In the genomic region with DNA sequence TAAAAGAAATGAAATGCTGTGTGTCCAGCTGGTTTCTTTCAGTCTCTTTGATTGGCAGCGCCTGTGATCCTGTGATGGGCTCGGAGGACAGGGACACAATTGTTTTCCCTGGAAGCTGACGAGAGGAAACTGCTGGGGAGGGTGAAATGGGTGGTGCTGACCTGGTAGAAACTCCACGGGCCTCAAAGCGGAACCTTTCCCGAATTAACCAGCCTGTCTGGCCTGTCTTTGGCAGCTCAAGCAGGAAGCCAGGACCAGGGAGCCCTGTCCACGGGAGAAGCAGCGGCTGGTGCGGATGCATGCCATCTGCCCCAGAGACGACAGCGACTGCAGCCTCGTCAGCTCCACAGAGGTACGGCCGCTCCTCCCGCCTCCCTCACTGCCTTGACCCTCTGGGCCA, we compare ENCODE assay signal across 13 cellular contexts. TPM values are rescaled to one million over a fixed set of nuclear protein-coding genes. Genes with fewer than 3 reads are reported as not detected.
DNase-seq lines count a peak whose midpoint lies in the region; ATAC-seq and TF ChIP-seq lines count a peak whose summit lies in the region.
"Had no signal": no experiment of that assay in that cellular context is flagged by ENCODE, and none has a peak within 500 bp of the region (broad histone marks: within the 10 kb centered on the region; RNA-seq: fewer than 3 reads in every experiment).

No MANE protein-coding gene starts in this region.

- H2AK5ac ChIP-seq in neuronal stem cell (ENCODE audit: low read depth, low read length), result no peak overlapping the region

- H3K9me3 Mint-ChIP-seq in activated T-helper 2 cell treated with anti-CD3 and anti-CD28 coated beads, Interferon-gamma antibody, Interleukin-2, Interleukin-4, amounts not matched to agents 10 μg/mL and 5 μg/mL and 100 μg/mL, durations not matched to agents 14 hours and 24 hours and 36 hours, result peaks cover 4% of the 10 kb centered on the region
- H3K9me3 Mint-ChIP-seq: central memory CD8-positive, alpha-beta T cell had no signal

- H3K4me1 Mint-ChIP-seq in activated T-helper 2 cell treated with anti-CD3 and anti-CD28 coated beads, Interferon-gamma antibody, Interleukin-2, Interleukin-4, amounts not matched to agents 10 μg/mL and 5 μg/mL and 100 μg/mL, durations not matched to agents 14 hours and 24 hours and 36 hours (ENCODE audit: low read depth), result no peaks in the 10 kb centered on the region

- no peak overlapping the region for H4K91ac ChIP-seq in neuronal stem cell (ENCODE audit: low read depth, low read length, poor library complexity)

- intact Hi-C loops in Right ventricle myocardium inferior (cut with DNase I) (no loop called here), Right ventricle myocardium superior (cut with DNase I) (no loop called here), sigmoid colon (cut with DNase I) (loop anchor here (10.0 kb wide), 1 partner anchor 173 kb away; no protein-coding TSS in a partner anchor)
- intact Hi-C loops in activated T-helper 2 cell treated with anti-CD3 and anti-CD28 coated beads, Interferon-gamma antibody, Interleukin-2, Interleukin-4, amounts not matched to agents 10 μg/mL and 5 μg/mL and 100 μg/mL, durations not matched to agents 14 hours and 24 hours and 36 hours (cut with micrococcal nuclease), result no loop called here

- H3K18ac ChIP-seq in neuronal stem cell (ENCODE audit: low read length), result peak overlapping the region; percentile 52

- no peak overlapping the region for H2BK12ac ChIP-seq in neuronal stem cell (ENCODE audit: low read length)

- H3K4ac ChIP-seq in neuronal stem cell (ENCODE audit: low read length), result no peak overlapping the region

- H3K4me3 ChIP-seq in neuronal stem cell (ENCODE audit: low read length in 2 of 2) (peak overlapping the region in 1 of 2 donors; percentile 38), sigmoid colon (no peak overlapping the region)
- H3K4me3 ChIP-seq: A549, gastrocnemius medialis had no signal

- H2BK15ac ChIP-seq in neuronal stem cell (ENCODE audit: low read length), result no peak overlapping the region

- no peak overlapping the region for H2BK120ac ChIP-seq in neuronal stem cell (ENCODE audit: low read depth, low read length)

- peak overlapping the region; percentile 31 for H3K23ac ChIP-seq in neuronal stem cell (ENCODE audit: low read depth, low read length, poor library complexity)

- H3K4me2 ChIP-seq in neuronal stem cell (ENCODE audit: insufficient read depth, low read length, poor library complexity, severe bottlenecking), result no peak overlapping the region
- H3K4me2 ChIP-seq: A549 had no signal

- H3K27ac Mint-ChIP-seq in activated T-helper 2 cell treated with anti-CD3 and anti-CD28 coated beads, Interferon-gamma antibody, Interleukin-2, Interleukin-4, amounts not matched to agents 10 μg/mL and 5 μg/mL and 100 μg/mL, durations not matched to agents 14 hours and 24 hours and 36 hours, result no peak overlapping the region

- H3K27me3 Mint-ChIP-seq in activated T-helper 2 cell treated with anti-CD3 and anti-CD28 coated beads, Interferon-gamma antibody, Interleukin-2, Interleukin-4, amounts not matched to agents 10 μg/mL and 5 μg/mL and 100 μg/mL, durations not matched to agents 14 hours and 24 hours and 36 hours (ENCODE audit: low read depth), result peaks cover 3% of the 10 kb centered on the region

- no peak overlapping the region for H3K27ac ChIP-seq in neuronal stem cell (replicated peaks; ENCODE audit: low read length)
- H3K27ac ChIP-seq in sigmoid colon, result no peak overlapping the region
- H3K27ac ChIP-seq: A549 had no signal

- no peak overlapping the region for H3K14ac ChIP-seq in neuronal stem cell (ENCODE audit: low read length)

- peak; percentile 31 for DNase-seq in Right ventricle myocardium inferior (ENCODE audit: missing footprints)
- no peak for DNase-seq in Right ventricle myocardium superior
- peak; percentile 85 for DNase-seq in globus pallidus (ENCODE audit: low spot score)
- DNase-seq in neuronal stem cell (ENCODE audit: low spot score), result no peak
- DNase-seq in sigmoid colon, result no peak
- no peak for DNase-seq in NCI-H446 (lab: John Stamatoyannopoulos, UW)
- no peak for DNase-seq in activated T-helper 2 cell treated with anti-CD3 and anti-CD28 coated beads, Interferon-gamma antibody, Interleukin-2, Interleukin-4, amounts not matched to agents 10 μg/mL and 5 μg/mL and 100 μg/mL, durations not matched to agents 14 hours and 24 hours and 36 hours (ENCODE audit: low spot score)
- DNase-seq: activated CD4-positive, CD25-positive, alpha-beta regulatory T cell treated with anti-CD3 and anti-CD28 coated beads, Interleukin-2, amount 50 U/mL, for 72 hours; gastrocnemius medialis; NCI-H1417 had no signal

- no peak overlapping the region for H3K4me3 Mint-ChIP-seq in activated T-helper 2 cell treated with anti-CD3 and anti-CD28 coated beads, Interferon-gamma antibody, Interleukin-2, Interleukin-4, amounts not matched to agents 10 μg/mL and 5 μg/mL and 100 μg/mL, durations not matched to agents 14 hours and 24 hours and 36 hours (ENCODE audit: low read depth)
- H3K4me3 Mint-ChIP-seq: central memory CD8-positive, alpha-beta T cell had no signal

- peak overlapping the region; percentile 95 for H2AFZ ChIP-seq in neuronal stem cell (ENCODE audit: low read length)

- no peak for TF ChIP-seq CTCF in sigmoid colon (IDR thresholded peaks at IDR 0.05)

- no peaks in the 10 kb centered on the region for H3K36me3 Mint-ChIP-seq in activated T-helper 2 cell treated with anti-CD3 and anti-CD28 coated beads, Interferon-gamma antibody, Interleukin-2, Interleukin-4, amounts not matched to agents 10 μg/mL and 5 μg/mL and 100 μg/mL, durations not matched to agents 14 hours and 24 hours and 36 hours (ENCODE audit: low read depth)

- H4K8ac ChIP-seq in neuronal stem cell (ENCODE audit: low read depth, low read length), result no peak overlapping the region

- no CpG with 5 or more reads among the region's 15 CpGs for WGBS in neuronal stem cell (ENCODE audit: extremely low coverage in 2 of 2, insufficient read length in 2 of 2, insufficient replicate concordance in 1 of 2), 2 donors
- 31 to 64% methylated on average over 15 of the region's 15 CpGs for WGBS in sigmoid colon, 2 donors

- no peak for ATAC-seq in Right ventricle myocardium inferior
- ATAC-seq in Right ventricle myocardium superior (ENCODE audit: poor library complexity), result no peak
- ATAC-seq in HG03039 (IDR thresholded peaks at IDR 0.05; ENCODE audit: unreplicated experiment), result no peak
- ATAC-seq: A549 had no signal

- no peaks in the 10 kb centered on the region for H3K9me3 ChIP-seq in neuronal stem cell (replicated peaks in 1 of 2; ENCODE audit: control insufficient read depth in 2 of 2, insufficient read depth in 1 of 2, low read depth in 1 of 2, low read length in 2 of 2)
- no peaks in the 10 kb centered on the region for H3K9me3 ChIP-seq in sigmoid colon
- H3K9me3 ChIP-seq: gastrocnemius medialis had no signal

- H3K9ac ChIP-seq in neuronal stem cell (ENCODE audit: low read depth, low read length, poor library complexity), result no peak overlapping the region

- H3K27me3 ChIP-seq in neuronal stem cell (ENCODE audit: control insufficient read depth in 3 of 3, insufficient read depth in 3 of 3, low read depth in 1 of 3, low read length in 3 of 3), result peaks cover 0 to 21% (median 0%) of the 10 kb centered on the region in 3 experiments
- peaks cover 0 to 23% (median 12%) of the 10 kb centered on the region in 3 donors for H3K27me3 ChIP-seq in sigmoid colon

- TF ChIP-seq POLR2A in sigmoid colon (IDR thresholded peaks at IDR 0.05), result no peak

- H3K4me1 ChIP-seq in neuronal stem cell (ENCODE audit: control insufficient read depth in 2 of 2, insufficient read depth in 1 of 2, low read depth in 1 of 2, low read length in 2 of 2) (peaks cover 4 to 14% of the 10 kb centered on the region in 2 donors), sigmoid colon (no peaks in the 10 kb centered on the region)

- H3K36me3 ChIP-seq in neuronal stem cell (replicated peaks in 1 of 2; ENCODE audit: control insufficient read depth in 2 of 2, insufficient read depth in 2 of 2, low read length in 2 of 2), result no peaks in the 10 kb centered on the region
- no peaks in the 10 kb centered on the region for H3K36me3 ChIP-seq in sigmoid colon
- H3K36me3 ChIP-seq: gastrocnemius medialis had no signal

- no peak overlapping the region for H2BK5ac ChIP-seq in neuronal stem cell (ENCODE audit: low read length)

- H3K79me1 ChIP-seq in neuronal stem cell (ENCODE audit: low read depth, low read length), result no peaks in the 10 kb centered on the region

- no peak for TF ChIP-seq EP300 in sigmoid colon (IDR thresholded peaks at IDR 0.05)

RNA-seq across cellular contexts. Expression of a gene that starts 22.4 kb away (rescaled TPM):
- total RNA-seq in Right ventricle myocardium inferior (not detected), Right ventricle myocardium superior (not detected), sigmoid colon (not detected)
- polyA plus RNA-seq in neuronal stem cell (2013, experiment 1 of 2), result 0.20 TPM
- polyA plus RNA-seq in neuronal stem cell (2013, experiment 2 of 2), result 0.22 TPM
- polyA plus RNA-seq in sigmoid colon, result 1 to 10 TPM in 2 of 3 donors, under 1 TPM in 1; 0.23 to 1.8 (median 1.5) TPM
- total RNA-seq in activated T-helper 2 cell treated with anti-CD3 and anti-CD28 coated beads, Interferon-gamma antibody, Interleukin-2, Interleukin-4, amounts not matched to agents 10 μg/mL and 5 μg/mL and 100 μg/mL, durations not matched to agents 14 hours and 24 hours and 36 hours, result not detected in 2 replicates
- total RNA-seq: gastrocnemius medialis had no signal

RNA-seq across cellular contexts. Expression of a gene that starts 27.9 kb away (rescaled TPM):
- total RNA-seq in Right ventricle myocardium inferior (12.4 TPM), Right ventricle myocardium superior (13.4 TPM), sigmoid colon (10 to 100 TPM; 11.4 to 31.6 (median 12.9) TPM)
- 8.1 TPM for polyA plus RNA-seq in neuronal stem cell (2013, experiment 1 of 2)
- 7.7 TPM for polyA plus RNA-seq in neuronal stem cell (2013, experiment 2 of 2)
- 10 to 100 TPM in 1 of 3 donors, 1 to 10 TPM in 2; 3.6 to 37.0 (median 6.7) TPM for polyA plus RNA-seq in sigmoid colon
- total RNA-seq in activated T-helper 2 cell treated with anti-CD3 and anti-CD28 coated beads, Interferon-gamma antibody, Interleukin-2, Interleukin-4, amounts not matched to agents 10 μg/mL and 5 μg/mL and 100 μg/mL, durations not matched to agents 14 hours and 24 hours and 36 hours, result 25.5 and 29.0 TPM in 2 replicates

RNA-seq across cellular contexts. Expression of a gene that starts 28.0 kb away (rescaled TPM):
- total RNA-seq in Right ventricle myocardium inferior (3.9 TPM), Right ventricle myocardium superior (5.1 TPM), sigmoid colon (10 to 100 TPM in 3 of 4 donors, 1 to 10 TPM in 1; 6.8 to 14.5 (median 11.5) TPM)
- polyA plus RNA-seq in neuronal stem cell (2013, experiment 1 of 2), result 14.4 TPM
- 14.7 TPM for polyA plus RNA-seq in neuronal stem cell (2013, experiment 2 of 2)
- 1 to 10 TPM; 2.3 to 9.3 (median 3.0) TPM for polyA plus RNA-seq in sigmoid colon
- total RNA-seq in activated T-helper 2 cell treated with anti-CD3 and anti-CD28 coated beads, Interferon-gamma antibody, Interleukin-2, Interleukin-4, amounts not matched to agents 10 μg/mL and 5 μg/mL and 100 μg/mL, durations not matched to agents 14 hours and 24 hours and 36 hours, result 9.7 TPM in 2 replicates

RNA-seq across cellular contexts. Expression of a gene that starts 45.3 kb away (rescaled TPM):
- total RNA-seq in Right ventricle myocardium inferior, result 31.3 TPM
- 32.1 TPM for total RNA-seq in Right ventricle myocardium superior
- polyA plus RNA-seq in neuronal stem cell (2013, experiment 1 of 2), result 66.1 TPM
- 64.7 TPM for polyA plus RNA-seq in neuronal stem cell (2013, experiment 2 of 2)
- total RNA-seq in sigmoid colon, result 10 to 100 TPM; 26.6 to 45.1 (median 39.8) TPM
- polyA plus RNA-seq in sigmoid colon, result 10 to 100 TPM; 60.7 to 97.1 (median 85.1) TPM
- total RNA-seq in activated T-helper 2 cell treated with anti-CD3 and anti-CD28 coated beads, Interferon-gamma antibody, Interleukin-2, Interleukin-4, amounts not matched to agents 10 μg/mL and 5 μg/mL and 100 μg/mL, durations not matched to agents 14 hours and 24 hours and 36 hours, result 167 and 169 TPM in 2 replicates

Comparison
In these comparisons a context has a peak if more than half of its experiments do, and no peak if none do; other contexts are left out.
1. DNase-seq: peak in Right ventricle myocardium inferior (single experiment) and globus pallidus (single experiment); none in Right ventricle myocardium superior (single experiment), neuronal stem cell (single experiment), sigmoid colon (single experiment), NCI-H446 (0 of 2) and activated T-helper 2 cell treated with anti-CD3 and anti-CD28 coated beads, Interferon-gamma antibody, Interleukin-2, Interleukin-4, amounts not matched to agents 10 μg/mL and 5 μg/mL and 100 μg/mL, durations not matched to agents 14 hours and 24 hours and 36 hours (single experiment).